ENCODE assay signal across 13 cellular contexts in the genomic region with DNA sequence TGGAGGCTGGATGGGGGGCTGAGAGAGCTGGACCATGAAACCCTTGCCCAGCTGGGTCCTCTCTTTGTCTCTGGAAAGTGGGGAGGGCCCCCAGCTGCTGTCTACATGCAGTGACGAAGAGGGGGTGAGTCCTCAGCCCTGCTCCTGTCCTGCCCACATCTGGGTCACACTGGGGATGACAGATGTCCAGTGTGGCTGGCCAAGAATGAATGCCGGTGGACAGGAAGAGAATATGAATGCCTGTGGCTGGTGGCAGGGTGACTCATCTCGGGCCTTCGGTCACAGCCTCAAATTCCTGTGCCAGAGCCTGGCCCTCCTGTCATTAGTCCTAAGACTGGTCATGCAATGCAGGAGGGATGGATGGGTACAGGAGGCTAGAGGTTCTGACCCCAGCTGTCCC. TPM values are rescaled to one million over a fixed set of nuclear protein-coding genes. Genes with fewer than 3 reads are reported as not detected.
DNase-seq lines count a peak whose midpoint lies in the region; ATAC-seq and TF ChIP-seq lines count a peak whose summit lies in the region.
"Had no signal": no experiment of that assay in that cellular context is flagged by ENCODE, and none has a peak within 500 bp of the region (broad histone marks: within the 10 kb centered on the region; RNA-seq: fewer than 3 reads in every experiment).

No MANE protein-coding gene starts in this region.

- H3K4me2 ChIP-seq in smooth muscle cell, result peak overlapping the region; percentile 11

- peaks cover 5% of the 10 kb centered on the region for H3F3A ChIP-seq in smooth muscle cell (ENCODE audit: low read depth)

- no peak for ATAC-seq in activated CD8-positive, alpha-beta memory T cell treated with anti-CD3 and anti-CD28 coated beads, Interleukin-2, amount 10 ng/mL, durations not matched to agents 7 days and 5 days
- ATAC-seq: left ventricle myocardium superior had no signal

- H3K9ac ChIP-seq in adipocyte (ENCODE audit: low read length), result no peak overlapping the region
- H3K9ac ChIP-seq in smooth muscle cell (ENCODE audit: low read depth), result no peak overlapping the region

- CTCF ChIA-PET in activated CD8-positive, alpha-beta memory T cell treated with anti-CD3 and anti-CD28 coated beads, Interleukin-2, amount 10 ng/mL, durations not matched to agents 7 days and 5 days (lab: Charles Lee), result interaction anchor here (1.4 kb wide), 2 partner anchors 9 to 24 kb away, joined by 3 to 5 read pairs; no protein-coding TSS in a partner anchor

- H2AFZ ChIP-seq in smooth muscle cell (ENCODE audit: low read depth), result no peak overlapping the region

- H3K4me3 Mint-ChIP-seq in HFFc6, result peak overlapping the region; percentile 31; the same call in 1 of the 2 replicates
- H3K4me3 Mint-ChIP-seq in activated CD8-positive, alpha-beta memory T cell treated with anti-CD3 and anti-CD28 coated beads, Interleukin-2, amount 10 ng/mL, durations not matched to agents 7 days and 5 days, result no peak overlapping the region

- H3K27me3 ChIP-seq in adipocyte (replicated peaks; ENCODE audit: control insufficient read depth, insufficient read depth, low read length), result no peaks in the 10 kb centered on the region
- no peaks in the 10 kb centered on the region for H3K27me3 ChIP-seq in smooth muscle cell (ENCODE audit: low read depth)

- 19% methylated on average over 4 of the region's 4 CpGs for WGBS in smooth muscle cell (ENCODE audit: low lambda C conversion rate)
- WGBS in lower leg skin, 2 donors, result 67 to 73% methylated on average over 4 of the region's 4 CpGs

- no peaks in the 10 kb centered on the region for H3K27me3 Mint-ChIP-seq in HFFc6 (ENCODE audit: insufficient read depth)
- H3K27me3 Mint-ChIP-seq in activated CD8-positive, alpha-beta memory T cell treated with anti-CD3 and anti-CD28 coated beads, Interleukin-2, amount 10 ng/mL, durations not matched to agents 7 days and 5 days, result peaks cover 32% of the 10 kb centered on the region

- H3K4me1 Mint-ChIP-seq in HFFc6 (ENCODE audit: low read depth), result peaks cover 77% of the 10 kb centered on the region
- peaks cover 6% of the 10 kb centered on the region for H3K4me1 Mint-ChIP-seq in activated CD8-positive, alpha-beta memory T cell treated with anti-CD3 and anti-CD28 coated beads, Interleukin-2, amount 10 ng/mL, durations not matched to agents 7 days and 5 days

- H3K4me1 ChIP-seq in adipocyte (ENCODE audit: control insufficient read depth, insufficient read depth, low read length) (peaks cover 59% of the 10 kb centered on the region), smooth muscle cell (ENCODE audit: low read depth) (peaks cover 26% of the 10 kb centered on the region)

- DNase-seq in HFFc6 (peak; percentile 87), adipocyte (ENCODE audit: low read depth) (peak; percentile 75), fibroblast of villous mesenchyme (ENCODE audit: low read depth) (peak; percentile 44), smooth muscle cell (lab: John Stamatoyannopoulos, UW; ENCODE audit: unreplicated experiment) (no peak), KG1 (lab: John Stamatoyannopoulos, UW) (no peak), lower leg skin (ENCODE audit: low spot score in 2 of 2) (no peak)
- no peak for DNase-seq in activated CD8-positive, alpha-beta memory T cell treated with anti-CD3 and anti-CD28 coated beads, Interleukin-2, amount 10 ng/mL, durations not matched to agents 7 days and 5 days
- no peak for DNase-seq in stimulated activated CD4-positive, alpha-beta T cell treated with anti-CD3 and anti-CD28 coated beads, Interleukin-2, amount 100 ng/mL, for 48 hours
- DNase-seq: esophagus squamous epithelium, left ventricle myocardium superior, transverse colon had no signal

- H3K4me3 ChIP-seq in adipocyte (ENCODE audit: low read length) (no peak overlapping the region), fibroblast of villous mesenchyme (ENCODE audit: low read depth, low read length) (no peak overlapping the region), smooth muscle cell (no peak overlapping the region), lower leg skin (ENCODE audit: low read depth, poor library complexity, severe bottlenecking) (no peak overlapping the region)
- H3K4me3 ChIP-seq: esophagus squamous epithelium, transverse colon had no signal

- TF ChIP-seq CTCF in HFFc6 (IDR thresholded peaks at IDR 0.05), result no peak
- no peak for TF ChIP-seq CTCF in fibroblast of villous mesenchyme (IDR thresholded peaks at IDR 0.05; ENCODE audit: insufficient read depth, low read depth, low read length)
- TF ChIP-seq CTCF in smooth muscle cell (IDR thresholded peaks at IDR 0.05; ENCODE audit: borderline replicate concordance, insufficient read depth, poor library complexity, severe bottlenecking), result no peak
- no peak for TF ChIP-seq CTCF in lower leg skin (IDR thresholded peaks at IDR 0.05)

- peaks cover 6% of the 10 kb centered on the region; the same call in 1 of the 2 replicates for H3K9me3 Mint-ChIP-seq in HFFc6
- no peaks in the 10 kb centered on the region for H3K9me3 Mint-ChIP-seq in activated CD8-positive, alpha-beta memory T cell treated with anti-CD3 and anti-CD28 coated beads, Interleukin-2, amount 10 ng/mL, durations not matched to agents 7 days and 5 days (ENCODE audit: low read depth)

- H3K27ac ChIP-seq in smooth muscle cell (ENCODE audit: low read depth), result peak overlapping the region; percentile 65
- H3K27ac ChIP-seq: esophagus squamous epithelium, transverse colon had no signal

- TF ChIP-seq POLR2A in lower leg skin (IDR thresholded peaks at IDR 0.05), result no peak

- H3K27ac Mint-ChIP-seq in HFFc6, result peak overlapping the region; percentile 75
- H3K27ac Mint-ChIP-seq in activated CD8-positive, alpha-beta memory T cell treated with anti-CD3 and anti-CD28 coated beads, Interleukin-2, amount 10 ng/mL, durations not matched to agents 7 days and 5 days, result no peak overlapping the region

- H3K36me3 ChIP-seq in adipocyte (ENCODE audit: control insufficient read depth, insufficient read depth, low read length, severe bottlenecking), result no peaks in the 10 kb centered on the region
- H3K36me3 ChIP-seq in smooth muscle cell (ENCODE audit: low read depth), result no peaks in the 10 kb centered on the region
- H3K36me3 ChIP-seq: esophagus squamous epithelium, transverse colon had no signal

- intact Hi-C loops in lower leg skin (cut with DNase I; ENCODE audit: low total_unique reads), result no loop called here

- no peaks in the 10 kb centered on the region for H3K79me2 ChIP-seq in smooth muscle cell (ENCODE audit: low read depth)

- H3K36me3 Mint-ChIP-seq in HFFc6 (ENCODE audit: low read depth), result no peaks in the 10 kb centered on the region
- no peaks in the 10 kb centered on the region for H3K36me3 Mint-ChIP-seq in activated CD8-positive, alpha-beta memory T cell treated with anti-CD3 and anti-CD28 coated beads, Interleukin-2, amount 10 ng/mL, durations not matched to agents 7 days and 5 days

- peaks cover 9% of the 10 kb centered on the region for H4K20me1 ChIP-seq in smooth muscle cell (ENCODE audit: low read depth)

- H3K9me3 ChIP-seq in adipocyte (ENCODE audit: control insufficient read depth, low read length) (no peaks in the 10 kb centered on the region), smooth muscle cell (replicated peaks; ENCODE audit: low read depth) (no peaks in the 10 kb centered on the region)
- H3K9me3 ChIP-seq: esophagus squamous epithelium, transverse colon had no signal

RNA-seq across cellular contexts. Expression of a gene that starts 2.2 kb away (rescaled TPM):
- 1 to 10 TPM; 3.0 to 6.5 (median 3.4) TPM for total RNA-seq in HFFc6 (2021; fragmentation: NEBNext Ultra II Directional; extraction: Animal tissue kit (Norgen Biotek cat#: 25700))
- total RNA-seq in fibroblast of villous mesenchyme (5.5 and 8.2 TPM in 2 replicates), smooth muscle cell (11.6 and 14.5 TPM in 2 replicates), lower leg skin (10 to 100 TPM; 14.0 to 22.9 (median 20.4) TPM)
- polyA plus RNA-seq in smooth muscle cell, result 8.2 and 11.0 TPM in 2 replicates
- total RNA-seq in activated CD8-positive, alpha-beta memory T cell treated with anti-CD3 and anti-CD28 coated beads, Interleukin-2, amount 10 ng/mL, durations not matched to agents 7 days and 5 days, result under 1 TPM in 1 of 2 experiments, not detected in 1; 0.19 TPM

RNA-seq across cellular contexts. Expression of a gene that starts 29.5 kb away (rescaled TPM):
- total RNA-seq in HFFc6 (2021; fragmentation: NEBNext Ultra II Directional; extraction: Animal tissue kit (Norgen Biotek cat#: 25700)), result not detected
- total RNA-seq in fibroblast of villous mesenchyme (not detected in 2 replicates), smooth muscle cell (not detected in 2 replicates), lower leg skin (1 to 10 TPM in 3 of 4 donors, not detected in 1; 1.7 to 9.7 (median 4.8) TPM)
- polyA plus RNA-seq in smooth muscle cell, result not detected in 2 replicates
- total RNA-seq in activated CD8-positive, alpha-beta memory T cell treated with anti-CD3 and anti-CD28 coated beads, Interleukin-2, amount 10 ng/mL, durations not matched to agents 7 days and 5 days, result not detected
- total RNA-seq: esophagus squamous epithelium, left ventricle myocardium superior, pulmonary artery endothelial cell, transverse colon had no signal
- polyA plus RNA-seq: adipose tissue had no signal

RNA-seq across cellular contexts. Expression of a gene that starts 33.9 kb away (rescaled TPM):
- total RNA-seq in HFFc6 (2021; fragmentation: NEBNext Ultra II Directional; extraction: Animal tissue kit (Norgen Biotek cat#: 25700)), result 10 to 100 TPM; 51.6 to 57.2 (median 53.3) TPM
- total RNA-seq in fibroblast of villous mesenchyme (37.6 and 37.7 TPM in 2 replicates), smooth muscle cell (37.1 and 43.6 TPM in 2 replicates), lower leg skin (10 to 100 TPM; 23.2 to 36.0 (median 32.3) TPM)
- 56.1 and 59.9 TPM in 2 replicates for polyA plus RNA-seq in smooth muscle cell
- total RNA-seq in activated CD8-positive, alpha-beta memory T cell treated with anti-CD3 and anti-CD28 coated beads, Interleukin-2, amount 10 ng/mL, durations not matched to agents 7 days and 5 days, result 10 to 100 TPM; 42.2 to 57.9 TPM

RNA-seq across cellular contexts. Expression of a gene that starts 59.0 kb away (rescaled TPM):
- not detected for total RNA-seq in HFFc6 (2021; fragmentation: NEBNext Ultra II Directional; extraction: Animal tissue kit (Norgen Biotek cat#: 25700))
- total RNA-seq in fibroblast of villous mesenchyme (not detected in 2 replicates), smooth muscle cell (2.6 and 2.7 TPM in 2 replicates), lower leg skin (not detected)
- polyA plus RNA-seq in smooth muscle cell, result 4.9 and 5.0 TPM in 2 replicates
- total RNA-seq in activated CD8-positive, alpha-beta memory T cell treated with anti-CD3 and anti-CD28 coated beads, Interleukin-2, amount 10 ng/mL, durations not matched to agents 7 days and 5 days, result not detected
- total RNA-seq: esophagus squamous epithelium had no signal

Comparison
In these comparisons a context has a peak if more than half of its experiments do, and no peak if none do; other contexts are left out.
1. DNase-seq: peak in HFFc6 (single experiment), adipocyte (single experiment) and fibroblast of villous mesenchyme (single experiment); none in smooth muscle cell (single experiment), activated CD8-positive, alpha-beta memory T cell treated with anti-CD3 and anti-CD28 coated beads, Interleukin-2, amount 10 ng/mL, durations not matched to agents 7 days and 5 days (single experiment), KG1 (single experiment), lower leg skin (0 of 2) and stimulated activated CD4-positive, alpha-beta T cell treated with anti-CD3 and anti-CD28 coated beads, Interleukin-2, amount 100 ng/mL, for 48 hours (0 of 2).